ENCODE assay signal across 8 cellular contexts in the genomic region with DNA sequence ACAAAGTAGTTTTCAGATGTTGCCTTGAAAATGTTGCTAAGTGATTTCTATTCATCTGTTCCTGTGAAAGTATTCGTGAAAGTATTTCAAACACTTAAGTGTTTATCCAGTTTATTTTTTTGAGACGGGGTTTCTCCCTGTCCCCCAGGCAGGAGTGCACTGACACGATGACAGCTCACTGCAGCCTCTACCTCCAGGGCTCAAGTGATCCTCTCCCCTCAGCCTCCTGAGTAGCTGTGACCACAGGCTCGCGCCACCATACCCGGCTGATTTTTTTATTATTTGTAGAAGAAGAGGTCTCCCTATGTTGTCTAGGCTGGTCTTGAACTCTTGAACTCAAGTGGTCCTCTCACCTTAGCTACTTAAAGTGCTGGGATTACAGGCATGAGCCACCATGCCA. TPM values are rescaled to one million over a fixed set of nuclear protein-coding genes. Genes with fewer than 3 reads are reported as not detected.
A peak's percentile ranks its signal among the peaks of the same experiment; 100 is the strongest.
DNase-seq lines count a peak whose midpoint lies in the region; ATAC-seq and TF ChIP-seq lines count a peak whose summit lies in the region.

No MANE protein-coding gene starts in this region.

- H3K27ac ChIP-seq in testis = peak overlapping the region; percentile 95 to 96

- peaks cover 59% of the 10 kb centered on the region for H3K4me1 Mint-ChIP-seq in activated naive CD4-positive, alpha-beta T cell treated with anti-CD3 and anti-CD28 coated beads, Interleukin-2, amount 50 U/mL, for 24 hours
- H3K4me1 Mint-ChIP-seq in activated naive CD8-positive, alpha-beta T cell (ENCODE audit: low read depth) = peaks cover 54% of the 10 kb centered on the region
- peaks cover 33 to 41% of the 10 kb centered on the region in 2 donors for H3K4me1 Mint-ChIP-seq in immature natural killer cell

- H3K9me3 ChIP-seq in testis = no peaks in the 10 kb centered on the region

- DNase-seq in activated naive CD4-positive, alpha-beta T cell treated with anti-CD3 and anti-CD28 coated beads, Interleukin-2, amount 50 U/mL, for 16 hours = no peak
- DNase-seq in immature natural killer cell = no peak
- DNase-seq in testis = no peak
- DNase-seq in NCI-H2196 treated with DMSO at 0.1 percent for 48 hours (lab: John Stamatoyannopoulos, UW; ENCODE audit: unreplicated experiment) = no peak
- no peak for DNase-seq in NK-92 (lab: John Stamatoyannopoulos, UW; ENCODE audit: unreplicated experiment)

- no peak for TF ChIP-seq CTCF in testis (IDR thresholded peaks at IDR 0.05)

- peak overlapping the region; percentile 98 for H3K4me3 Mint-ChIP-seq in activated naive CD4-positive, alpha-beta T cell treated with anti-CD3 and anti-CD28 coated beads, Interleukin-2, amount 50 U/mL, for 24 hours
- H3K4me3 Mint-ChIP-seq in activated naive CD8-positive, alpha-beta T cell = peak overlapping the region; percentile 98
- H3K4me3 Mint-ChIP-seq in immature natural killer cell = peak overlapping the region; percentile 97 to 98 (median 97)

- H3K27ac Mint-ChIP-seq in activated naive CD4-positive, alpha-beta T cell treated with anti-CD3 and anti-CD28 coated beads, Interleukin-2, amount 50 U/mL, for 24 hours = peak overlapping the region; percentile 95
- H3K27ac Mint-ChIP-seq in activated naive CD8-positive, alpha-beta T cell = peak overlapping the region; percentile 96
- H3K27ac Mint-ChIP-seq in immature natural killer cell = peak overlapping the region; percentile 94 to 98 (median 96)

- peak overlapping the region in 1 of 2 donors; percentile 78 for H3K4me3 ChIP-seq in testis

- TF ChIP-seq POLR2A in testis (IDR thresholded peaks at IDR 0.05) = no peak

- WGBS in testis, 2 donors = 45 to 54% methylated on average over 6 of the region's 6 CpGs

- peaks cover 2% of the 10 kb centered on the region for H3K36me3 Mint-ChIP-seq in activated naive CD4-positive, alpha-beta T cell treated with anti-CD3 and anti-CD28 coated beads, Interleukin-2, amount 50 U/mL, for 24 hours
- H3K36me3 Mint-ChIP-seq in activated naive CD8-positive, alpha-beta T cell = peaks cover 3% of the 10 kb centered on the region
- H3K36me3 Mint-ChIP-seq in immature natural killer cell = no peaks in the 10 kb centered on the region

- H3K27me3 ChIP-seq in testis = no peaks in the 10 kb centered on the region

- no peaks in the 10 kb centered on the region for H3K9me3 Mint-ChIP-seq in activated naive CD4-positive, alpha-beta T cell treated with anti-CD3 and anti-CD28 coated beads, Interleukin-2, amount 50 U/mL, for 24 hours
- H3K9me3 Mint-ChIP-seq in activated naive CD8-positive, alpha-beta T cell (ENCODE audit: low read depth) = no peaks in the 10 kb centered on the region
- no peaks in the 10 kb centered on the region for H3K9me3 Mint-ChIP-seq in immature natural killer cell

- intact Hi-C loops in testis (cut with DNase I; ENCODE audit: low total_unique reads) = no loop called here

- H3K4me1 ChIP-seq in testis = peaks cover 15% of the 10 kb centered on the region

- ATAC-seq in HG03196 (IDR thresholded peaks at IDR 0.05; ENCODE audit: unreplicated experiment) = no peak

- no peaks in the 10 kb centered on the region for H3K36me3 ChIP-seq in testis (ENCODE audit: low read depth, missing control alignments)

- no peaks in the 10 kb centered on the region for H3K27me3 Mint-ChIP-seq in activated naive CD4-positive, alpha-beta T cell treated with anti-CD3 and anti-CD28 coated beads, Interleukin-2, amount 50 U/mL, for 24 hours
- H3K27me3 Mint-ChIP-seq in activated naive CD8-positive, alpha-beta T cell = no peaks in the 10 kb centered on the region
- peaks cover 12 to 19% (median 17%) of the 10 kb centered on the region in 3 donors for H3K27me3 Mint-ChIP-seq in immature natural killer cell (ENCODE audit: low read depth in 3 of 3)

RNA-seq across cellular contexts. Expression of gene ZDHHC17, which starts 1.7 kb away (rescaled TPM):
- polyA plus RNA-seq in immature natural killer cell = 10 to 100 TPM in 2 of 3 donors, 1 to 10 TPM in 1; 9.2 to 15.8 (median 11.0) TPM
- 10 to 100 TPM; 59.3 to 65.4 TPM for total RNA-seq in testis
- polyA plus RNA-seq in testis (ENCODE audit: insufficient read depth, low read depth, low replicate concordance) = 32.3 TPM
